In genomic region chr20:32830437-32830836, GRCh38 we compare ENCODE assay signal across 9 cellular contexts. TPM values are rescaled to one million over a fixed set of nuclear protein-coding genes. Genes with fewer than 3 reads are reported as not detected.
DNase-seq lines count a peak whose midpoint lies in the region; ATAC-seq and TF ChIP-seq lines count a peak whose summit lies in the region.
"Had no signal": no experiment of that assay in that cellular context is flagged by ENCODE, and none has a peak within 500 bp of the region (broad histone marks: within the 10 kb centered on the region; RNA-seq: fewer than 3 reads in every experiment).

No MANE protein-coding gene starts in this region.

- no peak overlapping the region for H3K27ac ChIP-seq in OCI-LY7 (ENCODE audit: low read depth, low read length, poor library complexity, severe bottlenecking)

- no peak for ATAC-seq in GM18868 (IDR thresholded peaks at IDR 0.05; ENCODE audit: unreplicated experiment)

- peaks cover 32% of the 10 kb centered on the region for H3K4me1 Mint-ChIP-seq in nephron

- no peaks in the 10 kb centered on the region for H3K4me1 ChIP-seq in OCI-LY7 (ENCODE audit: insufficient read depth, low read length, poor library complexity, severe bottlenecking)

- H2AFZ ChIP-seq in OCI-LY7 (ENCODE audit: low read length): no peak overlapping the region

- BruUV-seq in OCI-LY7 (replicated peaks; lab: Mats Ljungman, UMichigan): no TSS peak

- H3K27ac Mint-ChIP-seq in nephron: peak overlapping the region; percentile 28 to 54 (median 50)

- no peaks in the 10 kb centered on the region for H3K9me3 Mint-ChIP-seq in nephron

- H3K36me3 Mint-ChIP-seq in nephron (ENCODE audit: low read depth): peaks cover 56% of the 10 kb centered on the region

- H3K27me3 Mint-ChIP-seq in nephron (ENCODE audit: low read depth): no peaks in the 10 kb centered on the region

- peak; percentile 34 for DNase-seq in AG20443 (ENCODE audit: low spot score)
- peak; percentile 84 for DNase-seq in NOMO-1 treated with dmso at 0.1 percent for 144 hours (lab: John Stamatoyannopoulos, UW; ENCODE audit: unreplicated experiment)
- DNase-seq in fibroblast of gingiva (ENCODE audit: low read depth): peak; percentile 55
- DNase-seq in OCI-LY7 (ENCODE audit: low spot score): no peak
- DNase-seq in amniotic stem cell (lab: John Stamatoyannopoulos, UW): no peak
- no peak for DNase-seq in activated CD4-positive, CD25-positive, alpha-beta regulatory T cell (lab: John Stamatoyannopoulos, UW)
- DNase-seq: activated CD8-positive, alpha-beta memory T cell treated with anti-CD3 and anti-CD28 coated beads, Interleukin-2, amount 50 U/mL, for 48 hours had no signal

- H3K4me3 Mint-ChIP-seq in nephron: no peak overlapping the region

- peaks cover 9% of the 10 kb centered on the region; the same call in 1 of the 2 replicates for H4K20me1 ChIP-seq in OCI-LY7 (ENCODE audit: insufficient read depth, low read length)

- intact Hi-C loops in OCI-LY7 (cut with micrococcal nuclease; ENCODE audit: unreplicated experiment): no loop called here

- H3K36me3 ChIP-seq in OCI-LY7 (ENCODE audit: insufficient read depth, low read length): peaks cover 93% of the 10 kb centered on the region

- H3K9me3 ChIP-seq in OCI-LY7 (ENCODE audit: low read length): no peaks in the 10 kb centered on the region

- no peaks in the 10 kb centered on the region for H3K9me2 ChIP-seq in OCI-LY7 (ENCODE audit: insufficient read depth, low read length)

- H3K79me2 ChIP-seq in OCI-LY7 (ENCODE audit: insufficient read depth, low read depth, low read length): peaks cover 95% of the 10 kb centered on the region

- TF ChIP-seq CTCF in nephron (IDR thresholded peaks at IDR 0.05; ENCODE audit: unreplicated experiment in 3 of 3) (no peak), OCI-LY7 (conservative IDR thresholded peaks at IDR 0.05; ENCODE audit: low read length) (no peak)

- H3K4me3 ChIP-seq in OCI-LY7 (ENCODE audit: low read depth, low read length, poor library complexity, severe bottlenecking): no peak overlapping the region

- CTCF ChIA-PET in OCI-LY7 (lab: Charles Lee; ENCODE audit: unreplicated experiment): interaction anchor here (0.5 kb wide), 1 partner anchor 941 kb away, joined by 3 read pairs; no protein-coding TSS in a partner anchor

- POLR2A ChIA-PET in OCI-LY7 (lab: Charles Lee): interaction anchor here (1.5 kb wide), 1 partner anchor 13 kb away, joined by 7 read pairs; no protein-coding TSS in a partner anchor

- H3K4me2 ChIP-seq in OCI-LY7 (ENCODE audit: low read length): no peak overlapping the region

RNA-seq across cellular contexts. Expression of gene MAPRE1, which starts 10.7 kb away (rescaled TPM):
- 106 and 116 TPM in 2 replicates for total RNA-seq in OCI-LY7 (2014; rRNA removed; shearing (Covaris generic))
- 172 and 179 TPM in 2 replicates for total RNA-seq in OCI-LY7 (2022)

RNA-seq across cellular contexts. Expression of gene EFCAB8, which starts 28.3 kb away (rescaled TPM):
- total RNA-seq in OCI-LY7 (2014; rRNA removed; shearing (Covaris generic)): 0.57 TPM in 1 of 2 replicates, not detected in the other
- total RNA-seq in OCI-LY7 (2022): not detected in 2 replicates

Comparison
In these comparisons a context has a peak if more than half of its experiments do, and no peak if none do; other contexts are left out.
1. DNase-seq: peak in AG20443 (single experiment), NOMO-1 treated with dmso at 0.1 percent for 144 hours (single experiment) and fibroblast of gingiva (single experiment); none in OCI-LY7 (single experiment), amniotic stem cell (single experiment) and activated CD4-positive, CD25-positive, alpha-beta regulatory T cell (0 of 4).